8 cellular contexts compared by ENCODE assay signal in the genomic region with DNA sequence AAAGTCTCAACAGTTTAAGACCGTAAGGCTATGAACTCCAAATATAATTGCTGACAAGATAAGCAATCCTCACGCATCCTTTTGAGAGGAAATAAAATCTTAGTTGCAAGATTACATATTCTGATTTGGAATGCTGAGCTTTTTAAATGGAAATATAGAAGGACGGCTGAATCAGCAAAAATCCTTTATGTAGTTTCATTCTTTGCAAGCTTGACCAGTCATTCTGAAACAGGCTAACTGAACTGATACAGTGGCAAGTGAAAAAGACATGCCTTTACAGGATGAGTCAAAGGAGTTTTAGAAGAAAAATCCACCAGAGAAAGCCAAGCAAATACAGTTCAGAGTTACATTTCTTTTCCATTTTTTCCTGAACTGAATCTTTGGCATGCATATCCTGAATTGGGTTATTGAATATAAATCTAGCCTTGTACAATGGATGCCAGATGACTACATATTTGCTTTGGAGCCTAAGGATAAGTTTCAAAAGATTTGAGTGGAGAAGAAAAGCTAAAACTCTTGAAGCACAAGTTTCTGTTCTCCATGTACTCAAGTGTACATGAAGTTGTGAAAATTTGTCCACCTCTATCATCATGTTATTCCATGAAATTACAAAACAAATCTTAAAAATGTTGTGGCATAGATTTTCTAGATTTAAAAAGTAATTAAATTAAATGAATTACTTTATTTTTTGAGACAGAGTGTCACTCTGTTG. TPM values are rescaled to one million over a fixed set of nuclear protein-coding genes. Genes with fewer than 3 reads are reported as not detected.
DNase-seq lines count a peak whose midpoint lies in the region; ATAC-seq lines count a peak whose summit lies in the region.

No MANE protein-coding gene starts in this region.

- peaks cover 7 to 15% of the 10 kb centered on the region in 2 donors for H3K36me3 ChIP-seq in aorta (ENCODE audit: control insufficient read depth in 1 of 2, insufficient read depth in 2 of 2, low read length in 1 of 2)

- H3K27me3 Mint-ChIP-seq in activated CD4-positive, alpha-beta memory T cell treated with anti-CD3 and anti-CD28 coated beads, Interleukin-2, amount 10 ng/mL, durations not matched to agents 7 days and 5 days, result no peaks in the 10 kb centered on the region

- peaks cover 60% of the 10 kb centered on the region for H3K4me1 Mint-ChIP-seq in activated CD4-positive, alpha-beta memory T cell treated with anti-CD3 and anti-CD28 coated beads, Interleukin-2, amount 10 ng/mL, durations not matched to agents 7 days and 5 days

- H3K4me3 ChIP-seq in right cardiac atrium (ENCODE audit: low read length), result peak overlapping the region; percentile 84
- peak overlapping the region; percentile 50 to 96 for H3K4me3 ChIP-seq in aorta (ENCODE audit: low read length in 2 of 2)

- H3K36me3 Mint-ChIP-seq in activated CD4-positive, alpha-beta memory T cell treated with anti-CD3 and anti-CD28 coated beads, Interleukin-2, amount 10 ng/mL, durations not matched to agents 7 days and 5 days (ENCODE audit: low read depth), result peaks cover 82% of the 10 kb centered on the region

- intact Hi-C loops in right cardiac atrium (cut with DNase I), result loop anchor here in 1 of 4 donors (5.0 kb wide), 1 partner anchor 340 kb away; no protein-coding TSS in a partner anchor
- intact Hi-C loops in Right ventricle myocardium inferior (cut with DNase I), result loop anchor here (5.0 kb wide), 1 partner anchor 225 kb away; no protein-coding TSS in a partner anchor
- intact Hi-C loops in aorta (cut with DNase I), result loop anchor here in 1 of 2 donors (5.0 kb wide), 1 partner anchor 385 kb away; no protein-coding TSS in a partner anchor

- H3K4me1 ChIP-seq in right cardiac atrium (ENCODE audit: control insufficient read depth, insufficient read depth, low read length) (no peaks in the 10 kb centered on the region), aorta (ENCODE audit: control insufficient read depth in 1 of 2, insufficient read depth in 2 of 2, low read length in 2 of 2) (peaks cover 0 to 2% of the 10 kb centered on the region in 2 donors)

- DNase-seq in right cardiac atrium (no peak), Right ventricle myocardium inferior (ENCODE audit: missing footprints) (no peak), kidney glomerular epithelial cell (lab: John Stamatoyannopoulos, UW) (peak; percentile 63), aorta (no peak), NCI-H1092 (lab: John Stamatoyannopoulos, UW) (no peak), HK-2 (ENCODE audit: unreplicated experiment) (no peak), NCI-H1105 treated with DMSO at 0.1 percent for 48 hours (lab: John Stamatoyannopoulos, UW) (no peak)
- DNase-seq in activated CD4-positive, alpha-beta memory T cell treated with anti-CD3 and anti-CD28 coated beads, Interleukin-2, amount 10 ng/mL, durations not matched to agents 7 days and 5 days, result no peak

- no peak overlapping the region for H3K27ac ChIP-seq in right cardiac atrium (ENCODE audit: low read length)
- no peak overlapping the region for H3K27ac ChIP-seq in aorta (ENCODE audit: low read depth in 1 of 2, low read length in 2 of 2)

- WGBS in right cardiac atrium, result 23% methylated on average over 3 of the region's 3 CpGs
- WGBS in aorta, 2 donors, result 1% methylated on average over 3 of the region's 3 CpGs

- no peaks in the 10 kb centered on the region for H3K27me3 ChIP-seq in right cardiac atrium (ENCODE audit: control insufficient read depth, insufficient read depth)
- H3K27me3 ChIP-seq in aorta (ENCODE audit: control insufficient read depth in 1 of 2, insufficient read depth in 2 of 2, low read length in 1 of 2), result no peaks in the 10 kb centered on the region

- H3K4me3 Mint-ChIP-seq in activated CD4-positive, alpha-beta memory T cell treated with anti-CD3 and anti-CD28 coated beads, Interleukin-2, amount 10 ng/mL, durations not matched to agents 7 days and 5 days, result peak overlapping the region; percentile 89

- H3K9me3 ChIP-seq in right cardiac atrium (ENCODE audit: control insufficient read depth, low read length) (no peaks in the 10 kb centered on the region), aorta (ENCODE audit: control insufficient read depth, low read length) (no peaks in the 10 kb centered on the region)

- H3K27ac Mint-ChIP-seq in activated CD4-positive, alpha-beta memory T cell treated with anti-CD3 and anti-CD28 coated beads, Interleukin-2, amount 10 ng/mL, durations not matched to agents 7 days and 5 days, result peak overlapping the region; percentile 95

- POLR2A ChIA-PET in activated CD4-positive, alpha-beta memory T cell treated with anti-CD3 and anti-CD28 coated beads, Interleukin-2, amount 10 ng/mL, durations not matched to agents 7 days and 5 days (lab: Charles Lee), result interaction anchor here (0.6 to 11.0 kb wide), 13 partner anchors 12 to 415 kb away, joined by 3 to 335 read pairs (median 6); partner anchors contain the start of genes RSU1 and TRDMT1

- no peaks in the 10 kb centered on the region for H3K9me3 Mint-ChIP-seq in activated CD4-positive, alpha-beta memory T cell treated with anti-CD3 and anti-CD28 coated beads, Interleukin-2, amount 10 ng/mL, durations not matched to agents 7 days and 5 days

- CTCF ChIA-PET in activated CD4-positive, alpha-beta memory T cell treated with anti-CD3 and anti-CD28 coated beads, Interleukin-2, amount 10 ng/mL, durations not matched to agents 7 days and 5 days (lab: Charles Lee), result interaction anchor here (1.8 to 4.0 kb wide), 2 partner anchors 26 to 31 kb away, joined by 8 to 28 read pairs; partner anchors contain the start of gene TRDMT1

- ATAC-seq in right cardiac atrium, result no peak
- no peak for ATAC-seq in Right ventricle myocardium inferior
- no peak for ATAC-seq in aorta (ENCODE audit: low FRiP score)

RNA-seq across cellular contexts. Expression of gene VIM, which starts 4.4 kb away (rescaled TPM):
- total RNA-seq in right cardiac atrium, result 100 to 1,000 TPM; 772 to 952 (median 847) TPM
- polyA plus RNA-seq in right cardiac atrium, result 724 TPM
- 447 TPM for total RNA-seq in Right ventricle myocardium inferior
- 1,000 to 10,000 TPM; 2,572 to 2,607 TPM for total RNA-seq in activated CD4-positive, alpha-beta memory T cell treated with anti-CD3 and anti-CD28 coated beads, Interleukin-2, amount 10 ng/mL, durations not matched to agents 7 days and 5 days
- 1,000 to 10,000 TPM; 3,936 to 5,947 TPM for total RNA-seq in aorta
- polyA plus RNA-seq in aorta, result 1,000 to 10,000 TPM; 2,428 to 5,138 TPM

RNA-seq across cellular contexts. Expression of gene TRDMT1, which starts 31.0 kb away (rescaled TPM):
- total RNA-seq in right cardiac atrium, result 1 to 10 TPM; 4.5 to 6.9 (median 5.4) TPM
- 2.1 TPM for polyA plus RNA-seq in right cardiac atrium
- total RNA-seq in Right ventricle myocardium inferior, result 4.5 TPM
- total RNA-seq in activated CD4-positive, alpha-beta memory T cell treated with anti-CD3 and anti-CD28 coated beads, Interleukin-2, amount 10 ng/mL, durations not matched to agents 7 days and 5 days, result 10 to 100 TPM; 12.3 to 12.7 TPM
- 10 to 100 TPM; 13.4 to 15.2 TPM for total RNA-seq in aorta
- 1 to 10 TPM; 4.8 to 5.2 TPM for polyA plus RNA-seq in aorta
